Comparison of ENCODE assay signal across 1 cellular context in the genomic region with DNA sequence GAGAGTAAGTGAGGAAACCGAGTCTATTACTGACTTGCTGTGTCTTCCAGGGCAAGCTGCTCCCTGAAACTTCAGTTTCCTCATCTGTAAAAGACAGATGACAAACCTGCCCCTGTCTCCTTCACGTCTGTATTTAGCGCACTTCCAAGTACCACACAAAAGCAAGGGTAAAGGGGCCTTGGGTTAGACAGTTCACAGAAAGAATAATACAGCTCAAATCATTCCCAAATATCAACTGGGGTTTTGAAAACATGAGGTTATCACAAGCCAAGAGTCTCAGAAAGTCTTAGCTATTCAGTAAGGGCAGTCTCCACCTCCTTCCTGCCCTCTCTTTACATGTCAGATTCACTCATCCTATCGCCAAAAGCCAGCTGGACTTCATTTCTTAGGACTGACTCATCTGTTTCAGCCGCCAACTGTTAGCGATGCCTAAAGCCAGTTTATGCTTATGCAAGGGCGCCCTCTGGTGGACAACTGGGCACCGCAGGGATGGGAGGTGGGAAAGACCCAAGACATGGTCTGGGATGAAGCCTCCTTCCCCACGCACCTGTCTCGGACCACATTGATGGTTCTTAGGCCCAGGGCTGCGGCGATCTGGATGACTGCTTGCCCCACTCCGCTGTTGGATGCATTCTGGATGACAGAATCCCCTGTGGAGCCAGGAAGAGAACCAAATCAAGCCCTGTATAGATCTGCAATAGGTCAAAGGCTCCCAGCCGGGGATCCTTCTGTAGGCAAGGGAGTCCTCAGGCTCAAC.
TF ChIP-seq lines count a peak whose summit lies in the region.

No MANE protein-coding gene starts in this region.

TF ChIP-seq in HCT116, 20 proteins besides CTCF, POLR2A, EP300 and RAD21 (continued from another document):
- TF ChIP-seq ZBTB33 (IDR thresholded peaks at IDR 0.05; ENCODE audit: extremely low read depth, insufficient replicate concordance, low read length) (peak; percentile 47), FOSL1 (IDR thresholded peaks at IDR 0.05; ENCODE audit: low read depth) (peak; percentile 87), ZFX (IDR thresholded peaks at IDR 0.05) (no peak), EGR1 (IDR thresholded peaks at IDR 0.05; ENCODE audit: low read depth) (no peak), MAX (IDR thresholded peaks at IDR 0.05) (no peak), ATF3 (IDR thresholded peaks at IDR 0.05) (no peak)
